ENCODE assay signal across 20 cellular contexts in genomic region chr3:76345878-76346277, GRCh38.
"Had no signal": no experiment of that assay in that cellular context is flagged by ENCODE, and none has a peak within 500 bp of the region (broad histone marks: within the 10 kb centered on the region; RNA-seq: fewer than 3 reads in every experiment).

No MANE protein-coding gene starts in this region.

- H3K4me1 Mint-ChIP-seq: naive B cell; stimulated activated naive B cell treated with anti-CD40 and anti-IgM and Interleukin-4, amounts not matched to agents 10 μg/mL and 1 μg/mL and 100 μg/mL, for 72 hours; stimulated activated naive CD8-positive, alpha-beta T cell treated with anti-CD3 and anti-CD28 coated beads, Interleukin-15, amount 100 ng/mL, for 72 hours had no signal

- H3K36me3 Mint-ChIP-seq: naive B cell; stimulated activated naive B cell treated with anti-CD40 and anti-IgM and Interleukin-4, amounts not matched to agents 10 μg/mL and 1 μg/mL and 100 μg/mL, for 72 hours had no signal

- H3K4me3 Mint-ChIP-seq: naive B cell; nephron; stimulated activated naive B cell treated with anti-CD40 and anti-IgM and Interleukin-4, amounts not matched to agents 10 μg/mL and 1 μg/mL and 100 μg/mL, for 72 hours; stimulated activated naive CD8-positive, alpha-beta T cell treated with anti-CD3 and anti-CD28 coated beads, Interleukin-15, amount 100 ng/mL, for 72 hours had no signal

- H3K9me3 Mint-ChIP-seq: nephron had no signal

- H3K27me3 Mint-ChIP-seq: naive B cell; stimulated activated naive B cell treated with anti-CD40 and anti-IgM and Interleukin-4, amounts not matched to agents 10 μg/mL and 1 μg/mL and 100 μg/mL, for 72 hours; stimulated activated naive CD8-positive, alpha-beta T cell treated with anti-CD3 and anti-CD28 coated beads, Interleukin-15, amount 100 ng/mL, for 72 hours had no signal

- ATAC-seq: gastroesophageal sphincter; left colon; left ventricle myocardium superior; sciatic nerve; stimulated activated naive B cell treated with anti-CD40 and anti-IgM and Interleukin-4, amounts not matched to agents 10 μg/mL and 1 μg/mL and 100 μg/mL, for 72 hours; stimulated activated naive CD8-positive, alpha-beta T cell treated with anti-CD3 and anti-CD28 coated beads, Interleukin-15, amount 100 ng/mL, for 72 hours had no signal

- H3K27ac Mint-ChIP-seq: naive B cell; stimulated activated naive B cell treated with anti-CD40 and anti-IgM and Interleukin-4, amounts not matched to agents 10 μg/mL and 1 μg/mL and 100 μg/mL, for 72 hours; stimulated activated naive CD8-positive, alpha-beta T cell treated with anti-CD3 and anti-CD28 coated beads, Interleukin-15, amount 100 ng/mL, for 72 hours had no signal

- DNase-seq: cortex of kidney; dorsolateral prefrontal cortex; effector CD8-positive, alpha-beta T cell; foreskin fibroblast; left colon; left ventricle myocardium superior; mesendoderm; naive B cell; posterior cingulate gyrus; spleen; stimulated activated CD4-positive, alpha-beta T cell treated with anti-CD3 and anti-CD28 coated beads, Interleukin-15, amount 100 ng/mL, for 24 hours; stimulated activated CD4-positive, alpha-beta T cell treated with anti-CD3 and anti-CD28 coated beads, Interleukin-1b, Interleukin-23, amount 100 ng/mL, for 48 hours; stimulated activated CD4-positive, alpha-beta T cell treated with anti-CD3 and anti-CD28 coated beads, Interleukin-4, amount 100 ng/mL, for 4 hours; stimulated activated naive B cell treated with anti-CD40 and anti-IgM and Interleukin-4, amounts not matched to agents 10 μg/mL and 1 μg/mL and 100 μg/mL, for 72 hours; stimulated activated naive CD8-positive, alpha-beta T cell treated with anti-CD3 and anti-CD28 coated beads, Interleukin-15, amount 100 ng/mL, for 72 hours; testis; transverse colon had no signal
